ENCODE assay signal across 8 cellular contexts in the genomic region with DNA sequence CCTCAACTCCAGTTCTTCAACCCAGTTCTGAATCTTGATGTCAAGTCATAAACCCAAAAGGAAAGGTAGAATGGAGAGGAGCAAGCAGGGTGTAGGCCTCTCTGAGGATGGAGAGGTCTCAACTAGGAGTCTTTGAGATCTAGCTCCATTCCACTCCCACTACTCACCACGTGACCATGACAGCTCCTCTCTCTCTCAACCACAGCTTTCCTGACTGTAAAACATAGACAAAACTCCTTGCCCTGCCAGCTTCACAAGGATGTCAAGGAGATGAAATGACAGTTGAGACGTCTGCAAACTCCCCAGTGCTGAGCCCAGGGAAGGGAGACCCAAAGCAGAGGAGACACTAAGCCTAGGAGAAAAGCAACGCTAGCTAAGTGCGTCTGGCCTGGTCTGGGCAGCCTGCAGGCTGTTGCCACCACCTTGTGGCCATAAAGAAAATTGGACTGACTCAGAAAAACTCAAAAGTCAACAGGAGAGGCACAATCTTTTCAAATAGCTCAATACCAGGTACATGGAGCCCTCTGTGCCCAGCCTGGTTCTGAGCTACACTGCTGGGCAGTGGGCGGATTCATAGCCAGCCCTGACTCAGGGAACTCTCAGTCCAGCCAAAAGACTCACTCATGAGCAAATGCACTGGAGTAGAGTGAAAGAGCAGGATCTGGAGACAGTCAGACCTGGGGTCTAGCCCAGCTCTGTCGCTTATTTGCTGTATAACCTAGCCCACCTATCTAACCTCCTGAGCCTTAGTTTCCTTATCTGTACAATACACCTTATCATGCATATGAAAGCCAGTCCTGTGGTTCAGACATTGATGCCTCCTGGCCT. TPM values are rescaled to one million over a fixed set of nuclear protein-coding genes. Genes with fewer than 3 reads are reported as not detected.
DNase-seq lines count a peak whose midpoint lies in the region; ATAC-seq, FAIRE-seq and TF ChIP-seq lines count a peak whose summit lies in the region.

No MANE protein-coding gene starts in this region.

- no peaks in the 10 kb centered on the region for H3K4me1 ChIP-seq in neural progenitor cell

- H3K4me1 Mint-ChIP-seq in neural progenitor cell, result peaks cover 21% of the 10 kb centered on the region

- H3K27ac ChIP-seq in neural progenitor cell, result no peak overlapping the region

- H4K20me1 ChIP-seq in neural progenitor cell (ENCODE audit: low read depth), result no peaks in the 10 kb centered on the region

- H3K4me2 ChIP-seq in neural progenitor cell, result no peak overlapping the region

- FAIRE-seq in GM18507 (lab: Jason Lieb, UNC), result peak; percentile 76

- H3K36me3 ChIP-seq in BJ (ENCODE audit: control insufficient read depth, insufficient read depth, low read length), result no peaks in the 10 kb centered on the region
- no peaks in the 10 kb centered on the region for H3K36me3 ChIP-seq in neural progenitor cell

- DNase-seq in BJ (ENCODE audit: low read depth) (no peak), GM18507 (ENCODE audit: extremely low spot score, insufficient read length, low read depth) (peak; percentile 39), NCI-H526 (lab: John Stamatoyannopoulos, UW) (peak; percentile 36 to 81), fibroblast of pulmonary artery (ENCODE audit: low read depth) (peak; percentile 73), neural progenitor cell (ENCODE audit: low spot score) (peak; percentile 69)
- DNase-seq in activated CD8-positive, alpha-beta memory T cell treated with anti-CD3 and anti-CD28 coated beads, Interleukin-2, amount 50 U/mL, for 4 hours, result peak; percentile 27

- TF ChIP-seq CTCF in BJ (IDR thresholded peaks at IDR 0.05; ENCODE audit: insufficient read depth, low read depth, low read length) (peak; percentile 85), fibroblast of pulmonary artery (IDR thresholded peaks at IDR 0.05; ENCODE audit: low read length, missing control alignments) (peak; percentile 90), neural progenitor cell (IDR thresholded peaks at IDR 0.05) (peak; percentile 74)

- no peaks in the 10 kb centered on the region for H3F3A ChIP-seq in neural progenitor cell (ENCODE audit: low read depth)

- no peak overlapping the region for H3K4me3 Mint-ChIP-seq in neural progenitor cell

- H3K4me3 ChIP-seq in BJ (ENCODE audit: low read depth, low read length) (no peak overlapping the region), fibroblast of pulmonary artery (replicated peaks; ENCODE audit: low read depth, low read length) (no peak overlapping the region), neural progenitor cell (no peak overlapping the region)

- POLR2A ChIA-PET in BJ (lab: Charles Lee), result no interaction called here

- CTCF ChIA-PET in BJ (lab: Yijun Ruan, JAX), result interaction anchor here (0.6 to 6.3 kb wide), 50 partner anchors 9 to 642 kb away, joined by 3 to 75 read pairs (median 4); a partner anchor contains a TSS

- H3K9me3 Mint-ChIP-seq in neural progenitor cell, result no peaks in the 10 kb centered on the region

- no peak overlapping the region for H3K9ac ChIP-seq in neural progenitor cell

- peaks cover 3% of the 10 kb centered on the region for H3K36me3 Mint-ChIP-seq in neural progenitor cell

- ATAC-seq in GM19397 (IDR thresholded peaks at IDR 0.05; ENCODE audit: unreplicated experiment), result no peak
- ATAC-seq in GM18907 (IDR thresholded peaks at IDR 0.05; ENCODE audit: unreplicated experiment), result no peak

- no peaks in the 10 kb centered on the region for H3K79me2 ChIP-seq in neural progenitor cell (ENCODE audit: low read depth)

- H3K27me3 Mint-ChIP-seq in neural progenitor cell (ENCODE audit: insufficient read depth, low read depth), result no peaks in the 10 kb centered on the region

- H3K27me3 ChIP-seq in BJ (ENCODE audit: control insufficient read depth, insufficient read depth, low read length) (no peaks in the 10 kb centered on the region), neural progenitor cell (no peaks in the 10 kb centered on the region)

- H2AFZ ChIP-seq in neural progenitor cell (replicated peaks), result no peak overlapping the region

- no peaks in the 10 kb centered on the region for H3K9me3 ChIP-seq in neural progenitor cell (ENCODE audit: low read depth)

- peak overlapping the region; percentile 40 for H3K27ac Mint-ChIP-seq in neural progenitor cell

RNA-seq across cellular contexts. Expression of a gene that starts 3.4 kb away (rescaled TPM):
- polyA plus RNA-seq in BJ (2011; rRNA removed), result 14.2 and 14.9 TPM in 2 replicates
- polyA minus RNA-seq in BJ (2011; rRNA and poly(A)+ RNA removed), result 25.5 and 27.3 TPM in 2 replicates
- total RNA-seq in neural progenitor cell (ENCODE audit: low replicate concordance), result 22.5 and 27.5 TPM in 2 replicates
